In the genomic region with DNA sequence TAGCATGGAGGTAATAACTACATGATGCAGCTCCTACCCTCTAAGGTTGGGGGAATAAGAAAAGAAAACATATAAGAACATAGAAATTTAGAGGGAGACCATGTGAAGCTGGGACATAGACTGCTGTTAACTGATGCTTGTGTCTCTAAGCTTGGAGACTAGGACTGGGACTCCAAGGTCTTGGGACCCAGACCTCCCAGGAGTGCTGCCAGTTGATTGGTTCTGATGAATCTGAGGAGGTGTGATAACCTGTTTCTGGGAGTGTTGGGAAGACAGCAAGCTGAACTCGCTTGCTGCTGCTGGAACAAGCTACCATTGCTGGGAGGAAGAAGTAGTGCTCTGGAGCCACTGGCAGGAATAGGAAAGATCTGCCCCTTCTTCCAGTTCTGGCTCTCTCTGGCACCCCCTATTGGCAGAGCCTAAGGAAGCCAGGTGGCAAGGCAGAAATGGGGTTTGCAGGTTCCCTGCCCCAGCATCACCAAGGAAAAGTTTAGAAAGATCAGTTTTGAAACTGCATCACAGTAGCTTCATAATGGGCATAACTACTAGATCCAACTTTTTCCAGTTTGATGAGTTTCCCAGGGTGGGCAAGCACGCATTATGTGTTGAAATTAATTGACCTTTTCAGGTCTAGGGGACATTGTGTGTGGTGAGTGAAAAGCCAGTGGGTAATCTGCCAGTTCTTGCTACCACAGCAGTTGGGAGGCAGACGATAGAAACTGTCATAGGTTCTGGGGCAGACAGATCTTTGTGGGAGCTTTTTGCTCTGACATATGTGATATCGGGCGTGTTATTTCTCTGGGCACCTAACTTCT, we compare ENCODE assay signal across 8 cellular contexts.
DNase-seq lines count a peak whose midpoint lies in the region; ATAC-seq and TF ChIP-seq lines count a peak whose summit lies in the region.

No MANE protein-coding gene starts in this region.

- H3K27me3 Mint-ChIP-seq in central memory CD8-positive, alpha-beta T cell = no peaks in the 10 kb centered on the region

- H3K36me3 Mint-ChIP-seq in central memory CD8-positive, alpha-beta T cell (ENCODE audit: insufficient read depth) = peaks cover 4% of the 10 kb centered on the region

- H3K27ac Mint-ChIP-seq in central memory CD8-positive, alpha-beta T cell (ENCODE audit: low read depth) = no peak overlapping the region

- no peaks in the 10 kb centered on the region for H3K9me3 Mint-ChIP-seq in central memory CD8-positive, alpha-beta T cell

- POLR2A ChIA-PET in Panc1 (lab: Charles Lee) = no interaction called here

- H3K27ac ChIP-seq in Panc1 (ENCODE audit: low read length) = no peak overlapping the region
- H3K27ac ChIP-seq in neutrophil = peak overlapping the region; percentile 47

- TF ChIP-seq CTCF in Panc1 (IDR thresholded peaks at IDR 0.05) (peak; percentile 82), neutrophil (IDR thresholded peaks at IDR 0.05) (peak; percentile 73)

- H3K9me3 ChIP-seq in Panc1 (ENCODE audit: control insufficient read depth, insufficient read depth, low read depth, low read length) (no peaks in the 10 kb centered on the region), neutrophil (no peaks in the 10 kb centered on the region)

- BruUV-seq in Panc1 (replicated peaks; lab: Mats Ljungman, UMichigan) = no TSS peak

- H3K36me3 ChIP-seq in Panc1 (ENCODE audit: control insufficient read depth, insufficient read depth, low read length) (no peaks in the 10 kb centered on the region), neutrophil (no peaks in the 10 kb centered on the region)

- H3K4me3 ChIP-seq in Panc1 (ENCODE audit: low read depth in 2 of 2, low read length in 2 of 2) (no peak overlapping the region), neutrophil (ENCODE audit: low read depth in 1 of 2, low read length in 1 of 2) (no peak overlapping the region)

- peak; percentile 48 for ATAC-seq in GM21723 (IDR thresholded peaks at IDR 0.05; ENCODE audit: unreplicated experiment)
- ATAC-seq in Panc1 = peak; percentile 65; the same call in 1 of the 2 replicates
- no peak for ATAC-seq in central memory CD8-positive, alpha-beta T cell (replicated peaks; ENCODE audit: extremely low read depth, poor library complexity, severe bottlenecking)

- in situ Hi-C loops in Panc1 (cut with HindIII; ENCODE audit: low pct_unique_long_range_greater_than_20kb, low sequenced_read_pairs) = no loop called here

- DNase-seq in Ammon's horn (ENCODE audit: low spot score) = peak; percentile 20
- peak; percentile 33 for DNase-seq in Panc1 (ENCODE audit: low read depth, low spot score)
- peak; percentile 15 to 24 for DNase-seq in central memory CD8-positive, alpha-beta T cell (ENCODE audit: low spot score in 2 of 2)
- DNase-seq in globus pallidus (ENCODE audit: low spot score) = no peak
- no peak for DNase-seq in dedifferentiated amniotic fluid mesenchymal stem cell (ENCODE audit: extremely low spot score)
- no peak for DNase-seq in NCI-H345 treated with DMSO at 0.1 percent for 48 hours (lab: John Stamatoyannopoulos, UW; ENCODE audit: unreplicated experiment)

- CTCF ChIA-PET in Panc1 (lab: Charles Lee) = interaction anchor here (0.5 kb wide), 1 partner anchor 12 kb away, joined by 11 read pairs; no protein-coding TSS in a partner anchor

- intact Hi-C loops in Panc1 (cut with micrococcal nuclease; ENCODE audit: unreplicated experiment) = no loop called here

- no peak overlapping the region for H3K4me3 Mint-ChIP-seq in central memory CD8-positive, alpha-beta T cell

- no peaks in the 10 kb centered on the region for H3K4me1 ChIP-seq in Panc1 (ENCODE audit: control insufficient read depth, insufficient read depth, low read length)
- peaks cover 22 to 25% of the 10 kb centered on the region in 2 experiments for H3K4me1 ChIP-seq in neutrophil (ENCODE audit: control insufficient read depth in 1 of 2, insufficient read depth in 1 of 2, low read depth in 1 of 2, low read length in 1 of 2)

- peaks cover 62% of the 10 kb centered on the region for H3K4me1 Mint-ChIP-seq in central memory CD8-positive, alpha-beta T cell

- no peaks in the 10 kb centered on the region for H3K27me3 ChIP-seq in Panc1 (ENCODE audit: control insufficient read depth, insufficient read depth, low read length)
- H3K27me3 ChIP-seq in neutrophil = no peaks in the 10 kb centered on the region

Comparison
In these comparisons a context has a peak if more than half of its experiments do, and no peak if none do; other contexts are left out.
1. DNase-seq: peak in Ammon's horn (single experiment), Panc1 (single experiment) and central memory CD8-positive, alpha-beta T cell (2 of 2); none in globus pallidus (single experiment), dedifferentiated amniotic fluid mesenchymal stem cell (single experiment) and NCI-H345 treated with DMSO at 0.1 percent for 48 hours (single experiment).